In genomic region chr7:101814081-101814995, GRCh38 we compare ENCODE assay signal across 8 cellular contexts. TPM values are rescaled to one million over a fixed set of nuclear protein-coding genes. Genes with fewer than 3 reads are reported as not detected.
A peak's percentile ranks its signal among the peaks of the same experiment; 100 is the strongest.
DNase-seq lines count a peak whose midpoint lies in the region; ATAC-seq and TF ChIP-seq lines count a peak whose summit lies in the region.

No MANE protein-coding gene starts in this region.

- peaks cover 22% of the 10 kb centered on the region for H3K4me1 Mint-ChIP-seq in CD4-positive, alpha-beta T cell (ENCODE audit: low read depth)
- H3K4me1 Mint-ChIP-seq in GM23338, result peaks cover 25% of the 10 kb centered on the region
- H3K4me1 Mint-ChIP-seq in activated CD8-positive, alpha-beta memory T cell treated with anti-CD3 and anti-CD28 coated beads, Interleukin-2, amount 10 ng/mL, durations not matched to agents 7 days and 5 days, result peaks cover 10% of the 10 kb centered on the region

- H3K27ac ChIP-seq in CD4-positive, alpha-beta T cell (ENCODE audit: low read depth, low read length), result no peak overlapping the region
- H3K27ac ChIP-seq in GM23338 (ENCODE audit: low read depth) (no peak overlapping the region), mesodermal cell (ENCODE audit: low read depth, low read length, severe bottlenecking) (no peak overlapping the region)

- H3K9me3 ChIP-seq in CD4-positive, alpha-beta T cell (ENCODE audit: control insufficient read depth, low read length), result no peaks in the 10 kb centered on the region
- no peaks in the 10 kb centered on the region for H3K9me3 ChIP-seq in mesodermal cell (ENCODE audit: control insufficient read depth, low read length)

- H3K4me2 ChIP-seq in GM23338, result peak overlapping the region; percentile 81

- peaks cover 24% of the 10 kb centered on the region for H3K4me1 ChIP-seq in GM23338 (ENCODE audit: insufficient read depth)
- peaks cover 12% of the 10 kb centered on the region for H3K4me1 ChIP-seq in mesodermal cell (ENCODE audit: control insufficient read depth, insufficient read depth, low read length, poor library complexity, severe bottlenecking)

- no peaks in the 10 kb centered on the region for H3K9me2 ChIP-seq in GM23338 (ENCODE audit: insufficient read depth)

- CTCF ChIA-PET in CD4-positive, alpha-beta T cell (lab: Charles Lee), result interaction anchor here (0.5 to 1.8 kb wide), 6 partner anchors 13 to 714 kb away, joined by 3 to 12 read pairs (median 3); no protein-coding TSS in a partner anchor
- CTCF ChIA-PET in activated CD8-positive, alpha-beta memory T cell treated with anti-CD3 and anti-CD28 coated beads, Interleukin-2, amount 10 ng/mL, durations not matched to agents 7 days and 5 days (lab: Charles Lee), result interaction anchor here (0.6 to 1.6 kb wide), 11 partner anchors 9 to 428 kb away, joined by 3 to 26 read pairs (median 4); no protein-coding TSS in a partner anchor

- 1% methylated on average over 41 to 56 of the region's 74 CpGs for WGBS in mesodermal cell (ENCODE audit: insufficient coverage in 2 of 2), 2 experiments

- H3K27ac Mint-ChIP-seq in CD4-positive, alpha-beta T cell, result peak overlapping the region; percentile 85
- no peak overlapping the region for H3K27ac Mint-ChIP-seq in GM23338
- peak overlapping the region; percentile 61 for H3K27ac Mint-ChIP-seq in activated CD8-positive, alpha-beta memory T cell treated with anti-CD3 and anti-CD28 coated beads, Interleukin-2, amount 10 ng/mL, durations not matched to agents 7 days and 5 days

- H3K4me3 Mint-ChIP-seq in CD4-positive, alpha-beta T cell, result peak overlapping the region; percentile 93
- H3K4me3 Mint-ChIP-seq in GM23338, result peak overlapping the region; percentile 73
- H3K4me3 Mint-ChIP-seq in activated CD8-positive, alpha-beta memory T cell treated with anti-CD3 and anti-CD28 coated beads, Interleukin-2, amount 10 ng/mL, durations not matched to agents 7 days and 5 days, result peak overlapping the region; percentile 80

- intact Hi-C loops in CD4-positive, alpha-beta T cell (cut with DNase I, micrococcal nuclease), result loop anchor here (1.0 to 10.0 kb wide), 4 partner anchors 42 to 1260 kb away; partner anchors contain the start of genes ARMC10 (in 1 of the 2) and FBXL13 (in 1 of the 2)

- peak overlapping the region; percentile 65 for H3K4me3 ChIP-seq in GM23338
- H3K4me3 ChIP-seq in mesodermal cell (ENCODE audit: extremely low read depth, insufficient read depth, low read length, poor library complexity, severe bottlenecking), result peak overlapping the region; percentile 58

- no peaks in the 10 kb centered on the region for H3K27me3 ChIP-seq in CD4-positive, alpha-beta T cell (ENCODE audit: control insufficient read depth, insufficient read depth, low read length)
- peaks cover 18% of the 10 kb centered on the region for H3K27me3 ChIP-seq in GM23338 (ENCODE audit: insufficient read depth)

- peaks cover 13% of the 10 kb centered on the region for H3K36me3 Mint-ChIP-seq in CD4-positive, alpha-beta T cell (ENCODE audit: low read depth)
- H3K36me3 Mint-ChIP-seq in GM23338 (ENCODE audit: low read depth), result no peaks in the 10 kb centered on the region; the same call in 2 of the 3 replicates
- no peaks in the 10 kb centered on the region for H3K36me3 Mint-ChIP-seq in activated CD8-positive, alpha-beta memory T cell treated with anti-CD3 and anti-CD28 coated beads, Interleukin-2, amount 10 ng/mL, durations not matched to agents 7 days and 5 days

- H3K27me3 Mint-ChIP-seq in CD4-positive, alpha-beta T cell, result peaks cover 5% of the 10 kb centered on the region
- H3K27me3 Mint-ChIP-seq in GM23338 (ENCODE audit: insufficient read depth, low read depth, poor library complexity), result peaks cover 10% of the 10 kb centered on the region
- peaks cover 35% of the 10 kb centered on the region for H3K27me3 Mint-ChIP-seq in activated CD8-positive, alpha-beta memory T cell treated with anti-CD3 and anti-CD28 coated beads, Interleukin-2, amount 10 ng/mL, durations not matched to agents 7 days and 5 days

- H2AFZ ChIP-seq in GM23338, result peak overlapping the region; percentile 23

- POLR2A ChIA-PET in CD4-positive, alpha-beta T cell (lab: Charles Lee), result interaction anchor here (1.6 kb wide), 1 partner anchor 70 kb away, joined by 24 read pairs; no protein-coding TSS in a partner anchor

- peaks cover 11% of the 10 kb centered on the region for H4K20me1 ChIP-seq in GM23338 (replicated peaks; ENCODE audit: insufficient read depth)

- H3K9me3 Mint-ChIP-seq in CD4-positive, alpha-beta T cell, result no peaks in the 10 kb centered on the region
- no peaks in the 10 kb centered on the region; the same call in 2 of the 3 replicates for H3K9me3 Mint-ChIP-seq in GM23338
- H3K9me3 Mint-ChIP-seq in activated CD8-positive, alpha-beta memory T cell treated with anti-CD3 and anti-CD28 coated beads, Interleukin-2, amount 10 ng/mL, durations not matched to agents 7 days and 5 days (ENCODE audit: low read depth), result no peaks in the 10 kb centered on the region

- H3K36me3 ChIP-seq in GM23338 (ENCODE audit: insufficient read depth), result no peaks in the 10 kb centered on the region
- peaks cover 6% of the 10 kb centered on the region for H3K36me3 ChIP-seq in mesodermal cell (ENCODE audit: control insufficient read depth, insufficient read depth, low read length)

- H3F3A ChIP-seq in GM23338 (replicated peaks; ENCODE audit: low read depth), result peaks cover 7% of the 10 kb centered on the region; the same call in 1 of the 2 replicates

- ATAC-seq in CD4-positive, alpha-beta T cell (ENCODE audit: poor library complexity), result peak; percentile 34
- ATAC-seq in GM23338 (peak; percentile 73), HG03025 (IDR thresholded peaks at IDR 0.05; ENCODE audit: low FRiP score, unreplicated experiment) (no peak)
- ATAC-seq in activated CD8-positive, alpha-beta memory T cell treated with anti-CD3 and anti-CD28 coated beads, Interleukin-2, amount 10 ng/mL, durations not matched to agents 7 days and 5 days, result peak; percentile 60

- peaks cover 20% of the 10 kb centered on the region for H3K79me2 ChIP-seq in GM23338 (replicated peaks; ENCODE audit: insufficient read depth)

- TF ChIP-seq CTCF in CD4-positive, alpha-beta T cell (IDR thresholded peaks at IDR 0.05), result peak; percentile 53
- TF ChIP-seq CTCF in GM23338 (conservative IDR thresholded peaks at IDR 0.05; ENCODE audit: low read depth in 2 of 2), result peak; percentile 5 to 67; a peak in 3 of 4 replicates

- peak in 7 of 10 experiments; percentile 17 to 62 (median 35) for DNase-seq in CD4-positive, alpha-beta T cell
- DNase-seq in GM23338 (ENCODE audit: low spot score), result peak; percentile 72
- DNase-seq in NCI-H526 treated with DMSO at 0.1 percent for 48 hours (lab: John Stamatoyannopoulos, UW), result peak; percentile 48
- peak; percentile 62 for DNase-seq in activated CD8-positive, alpha-beta memory T cell treated with anti-CD3 and anti-CD28 coated beads, Interleukin-2, amount 10 ng/mL, durations not matched to agents 7 days and 5 days
- DNase-seq in epidermal melanocyte (ENCODE audit: insufficient read length, low spot score), result peak; percentile 54
- peak; percentile 71 for DNase-seq in stimulated activated CD8-positive, alpha-beta memory T cell treated with anti-CD3 and anti-CD28 coated beads, Interleukin-4, amount 100 ng/mL, for 48 hours

RNA-seq across cellular contexts. Expression of gene CUX1, which starts 3.1 kb away (rescaled TPM):
- 10 to 100 TPM; 35.6 to 38.0 TPM for total RNA-seq in CD4-positive, alpha-beta T cell
- total RNA-seq in GM23338 (2014; rRNA removed; shearing (Covaris generic)), result 41.4 and 64.0 TPM in 2 replicates
- polyA plus RNA-seq in GM23338 (2016; fragmentation: Nextera tagmentation; extraction: Ambion mirVana), result 40.1 and 49.9 TPM in 2 replicates
- 10 to 100 TPM; 24.0 to 28.7 TPM for total RNA-seq in activated CD8-positive, alpha-beta memory T cell treated with anti-CD3 and anti-CD28 coated beads, Interleukin-2, amount 10 ng/mL, durations not matched to agents 7 days and 5 days
- 37.0 TPM for polyA plus RNA-seq in mesodermal cell (2013, experiment 1 of 2)
- polyA plus RNA-seq in mesodermal cell (2013, experiment 2 of 2), result 39.5 TPM
